Comparison of ENCODE assay signal across 16 cellular contexts in genomic region chr2:198659471-198659870, GRCh38.
A peak's percentile ranks its signal among the peaks of the same experiment; 100 is the strongest.
DNase-seq lines count a peak whose midpoint lies in the region; ATAC-seq and TF ChIP-seq lines count a peak whose summit lies in the region.
"Had no signal": no experiment of that assay in that cellular context is flagged by ENCODE, and none has a peak within 500 bp of the region (broad histone marks: within the 10 kb centered on the region; RNA-seq: fewer than 3 reads in every experiment).

No MANE protein-coding gene starts in this region.

- H3K27me3 ChIP-seq in transverse colon, result no peaks in the 10 kb centered on the region

- DNase-seq in HT-29 (ENCODE audit: low spot score) (peak; percentile 27), RPMI7951 (ENCODE audit: low read depth) (peak; percentile 1), mucosa of descending colon (peak in 1 of 3 donors; percentile 19), transverse colon (no peak)
- no peak for DNase-seq in stimulated activated naive CD8-positive, alpha-beta T cell treated with anti-CD3 and anti-CD28 coated beads, Interleukin-15, amount 100 ng/mL, for 72 hours
- no peak for DNase-seq in activated T-cell treated with anti-CD3 and anti-CD28 coated beads, Interleukin-2, amount 50 U/mL, for 4 hours
- DNase-seq: C1 segment of cervical spinal cord; Calu3; CD4-positive, alpha-beta memory T cell; DMS53; DMS79 treated with DMSO at 0.1 percent for 48 hours; GF-D8; H9 had no signal

- in situ Hi-C loops in transverse colon (cut with MboI; ENCODE audit: low pct_ligation_motif_present in 1 of 4, low pct_unique_long_range_greater_than_20kb in 1 of 4, low sequenced_read_pairs in 3 of 4), result no loop called here

- H3K4me3 Mint-ChIP-seq in stimulated activated naive CD8-positive, alpha-beta T cell treated with anti-CD3 and anti-CD28 coated beads, Interleukin-15, amount 100 ng/mL, for 72 hours, result no peak overlapping the region
- no peak overlapping the region for H3K4me3 Mint-ChIP-seq in activated T-cell treated with anti-CD3 and anti-CD28 coated beads, Interleukin-2, amount 50 U/mL, for 4 hours
- H3K4me3 Mint-ChIP-seq: CD4-positive, alpha-beta memory T cell; GM23338; H9 had no signal

- no peak for TF ChIP-seq POLR2A in transverse colon (IDR thresholded peaks at IDR 0.05)

- H3K27ac Mint-ChIP-seq in stimulated activated naive CD8-positive, alpha-beta T cell treated with anti-CD3 and anti-CD28 coated beads, Interleukin-15, amount 100 ng/mL, for 72 hours, result no peak overlapping the region
- H3K27ac Mint-ChIP-seq: CD4-positive, alpha-beta memory T cell; GM23338; H9 had no signal

- no peak overlapping the region for H3K4me3 ChIP-seq in mucosa of descending colon
- no peak overlapping the region for H3K4me3 ChIP-seq in transverse colon
- H3K4me3 ChIP-seq: GM23338 had no signal

- H3K36me3 ChIP-seq in mucosa of descending colon (ENCODE audit: low read depth) (no peaks in the 10 kb centered on the region), transverse colon (no peaks in the 10 kb centered on the region)

- no peaks in the 10 kb centered on the region for H3K4me1 Mint-ChIP-seq in stimulated activated naive CD8-positive, alpha-beta T cell treated with anti-CD3 and anti-CD28 coated beads, Interleukin-15, amount 100 ng/mL, for 72 hours
- H3K4me1 Mint-ChIP-seq in activated T-cell treated with anti-CD3 and anti-CD28 coated beads, Interleukin-2, amount 50 U/mL, for 4 hours (ENCODE audit: low read depth), result no peaks in the 10 kb centered on the region
- H3K4me1 Mint-ChIP-seq: CD4-positive, alpha-beta memory T cell; GM23338; H9 had no signal

- intact Hi-C loops in mucosa of descending colon (cut with DNase I, micrococcal nuclease) (no loop called here), transverse colon (cut with DNase I; ENCODE audit: low total_unique reads) (no loop called here)

- TF ChIP-seq CTCF in mucosa of descending colon (IDR thresholded peaks at IDR 0.05) (no peak), transverse colon (IDR thresholded peaks at IDR 0.05) (no peak)

- 69 to 88% methylated on average over 2 of the region's 2 CpGs for WGBS in transverse colon (ENCODE audit: low coverage in 1 of 2), 2 donors

- peak overlapping the region in 3 of 4 donors; percentile 0 to 26 (median 21) for H3K27ac ChIP-seq in transverse colon

- H3K27me3 Mint-ChIP-seq in stimulated activated naive CD8-positive, alpha-beta T cell treated with anti-CD3 and anti-CD28 coated beads, Interleukin-15, amount 100 ng/mL, for 72 hours, result no peaks in the 10 kb centered on the region
- no peaks in the 10 kb centered on the region for H3K27me3 Mint-ChIP-seq in activated T-cell treated with anti-CD3 and anti-CD28 coated beads, Interleukin-2, amount 50 U/mL, for 4 hours (ENCODE audit: low read depth)
- H3K27me3 Mint-ChIP-seq: CD4-positive, alpha-beta memory T cell had no signal

- TF ChIP-seq EP300 in transverse colon (IDR thresholded peaks at IDR 0.05; ENCODE audit: low read depth), result no peak

- peak; percentile 69 for ATAC-seq in mucosa of descending colon
- ATAC-seq in stimulated activated naive CD8-positive, alpha-beta T cell treated with anti-CD3 and anti-CD28 coated beads, Interleukin-15, amount 100 ng/mL, for 72 hours, result no peak
- no peak for ATAC-seq in activated T-cell treated with anti-CD3 and anti-CD28 coated beads, Interleukin-2, amount 50 U/mL, for 4 hours
- no peak for ATAC-seq in HG03039 (IDR thresholded peaks at IDR 0.05; ENCODE audit: unreplicated experiment)
- ATAC-seq: GM23338, HCT116 had no signal

- no peaks in the 10 kb centered on the region for H3K9me3 Mint-ChIP-seq in stimulated activated naive CD8-positive, alpha-beta T cell treated with anti-CD3 and anti-CD28 coated beads, Interleukin-15, amount 100 ng/mL, for 72 hours
- no peaks in the 10 kb centered on the region for H3K9me3 Mint-ChIP-seq in activated T-cell treated with anti-CD3 and anti-CD28 coated beads, Interleukin-2, amount 50 U/mL, for 4 hours
- H3K9me3 Mint-ChIP-seq: GM23338, H9 had no signal

- no peaks in the 10 kb centered on the region for H3K36me3 Mint-ChIP-seq in activated T-cell treated with anti-CD3 and anti-CD28 coated beads, Interleukin-2, amount 50 U/mL, for 4 hours (ENCODE audit: insufficient read depth)
- H3K36me3 Mint-ChIP-seq: CD4-positive, alpha-beta memory T cell had no signal

- H3K4me1 ChIP-seq in mucosa of descending colon (ENCODE audit: low read depth) (peaks cover 16% of the 10 kb centered on the region), transverse colon (peaks cover 0 to 26% (median 10%) of the 10 kb centered on the region in 4 donors)

- H3K9me3 ChIP-seq in mucosa of descending colon (no peaks in the 10 kb centered on the region), transverse colon (no peaks in the 10 kb centered on the region)

Comparison
In these comparisons a context has a peak if more than half of its experiments do, and no peak if none do; other contexts are left out.
1. DNase-seq: peak in HT-29 (single experiment) and RPMI7951 (single experiment); none in transverse colon (single experiment), stimulated activated naive CD8-positive, alpha-beta T cell treated with anti-CD3 and anti-CD28 coated beads, Interleukin-15, amount 100 ng/mL, for 72 hours (0 of 2) and activated T-cell treated with anti-CD3 and anti-CD28 coated beads, Interleukin-2, amount 50 U/mL, for 4 hours (single experiment).